Comparison of ENCODE assay signal across 11 cellular contexts in the genomic region with DNA sequence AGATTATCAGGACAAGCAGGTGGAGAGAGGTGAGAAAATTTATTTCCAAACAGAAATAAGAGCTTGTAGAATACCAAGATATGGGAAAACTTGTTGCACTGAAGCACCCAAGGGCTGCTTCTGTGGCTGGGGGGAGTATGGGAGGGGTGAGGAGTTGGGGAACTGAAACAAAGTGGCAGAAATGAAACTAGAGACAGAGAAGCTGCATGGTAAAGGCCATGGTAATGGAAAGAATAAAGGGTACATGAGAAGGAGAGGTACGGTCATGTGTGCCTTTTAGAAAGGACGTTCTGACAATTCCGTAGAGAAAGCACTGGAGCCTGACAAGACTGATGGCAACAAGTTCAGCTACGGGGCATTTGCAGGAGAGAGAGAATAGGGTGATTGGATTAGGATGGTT.
DNase-seq lines count a peak whose midpoint lies in the region; ATAC-seq lines count a peak whose summit lies in the region.
"Had no signal": no experiment of that assay in that cellular context is flagged by ENCODE, and none has a peak within 500 bp of the region (broad histone marks: within the 10 kb centered on the region; RNA-seq: fewer than 3 reads in every experiment).

No MANE protein-coding gene starts in this region.

- peak; percentile 37 for DNase-seq in globus pallidus (ENCODE audit: low spot score)
- DNase-seq in NCI-H1694 (lab: John Stamatoyannopoulos, UW) = no peak
- no peak for DNase-seq in NCI-H2196 treated with DMSO at 0.1 percent for 48 hours (lab: John Stamatoyannopoulos, UW; ENCODE audit: unreplicated experiment)
- DNase-seq in epidermal melanocyte (ENCODE audit: insufficient read length, low spot score) = no peak
- no peak for DNase-seq in activated gamma-delta T cell treated with Interleukin-2 at 50 U/mL for 16 hours
- DNase-seq: CD4-positive, CD25-positive, alpha-beta regulatory T cell; NCI-H2171; upper lobe of left lung had no signal

- ATAC-seq in GM18519 (IDR thresholded peaks at IDR 0.05; ENCODE audit: low FRiP score, unreplicated experiment) (peak; percentile 68), GM21529 (IDR thresholded peaks at IDR 0.05; ENCODE audit: unreplicated experiment) (peak; percentile 56), HG03469 (IDR thresholded peaks at IDR 0.05; ENCODE audit: unreplicated experiment) (peak; percentile 66)
